ENCODE assay signal across 29 cellular contexts in the genomic region with DNA sequence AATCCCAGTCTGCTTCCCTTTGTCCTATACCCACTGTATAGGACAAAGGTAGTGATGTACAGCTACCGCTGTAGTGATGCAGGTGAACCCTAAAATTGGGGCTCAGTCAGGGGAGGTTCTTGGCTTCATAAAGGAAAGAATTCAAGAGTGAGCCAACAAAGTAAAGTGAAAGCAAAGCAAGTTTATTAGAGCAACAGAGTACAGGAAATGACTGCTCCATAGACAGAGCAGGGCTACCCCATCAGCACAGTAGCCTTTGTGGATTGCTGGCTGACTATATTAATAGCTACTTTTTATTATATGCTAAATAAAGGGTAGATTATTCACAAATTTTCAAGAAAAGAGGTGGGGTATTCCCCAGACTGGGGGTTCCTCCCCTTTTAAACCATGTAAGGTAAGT. TPM values are rescaled to one million over a fixed set of nuclear protein-coding genes. Genes with fewer than 3 reads are reported as not detected.
"Had no signal": no experiment of that assay in that cellular context is flagged by ENCODE, and none has a peak within 500 bp of the region (broad histone marks: within the 10 kb centered on the region; RNA-seq: fewer than 3 reads in every experiment).

No MANE protein-coding gene starts in this region.

- H3K9me3 Mint-ChIP-seq: activated B cell treated with CpG ODN at 0.5 μM for 24 hours; nephron; T-helper 2 cell treated with Interferon-gamma antibody and Interleukin-4, amounts not matched to agents 5 μg/mL and 100 μg/mL, for 36 hours had no signal

- H3K4me3 ChIP-seq: gastrocnemius medialis, left lung, right lobe of liver, testis, transverse colon, uterus had no signal

- H3K4me3 Mint-ChIP-seq: activated B cell treated with CpG ODN at 0.5 μM for 24 hours; nephron; T-helper 2 cell treated with Interferon-gamma antibody and Interleukin-4, amounts not matched to agents 5 μg/mL and 100 μg/mL, for 36 hours had no signal

- DNase-seq: activated B cell treated with CpG ODN at 0.5 μM for 24 hours; activated CD8-positive, alpha-beta memory T cell treated with anti-CD3 and anti-CD28 coated beads for 24 hours; activated effector memory CD4-positive, alpha-beta T cell treated with Interleukin-2 at 50 U/mL for 16 hours; activated naive CD4-positive, alpha-beta T cell treated with Interleukin-2 at 50 U/mL for 16 hours; anterior cingulate cortex; effector memory CD4-positive, alpha-beta T cell; erythroblast; gastrocnemius medialis; glutamatergic neuron; left lung; mammary epithelial cell; right lobe of liver; stimulated activated CD4-positive, alpha-beta T cell treated with anti-CD3 and anti-CD28 coated beads, Interleukin-2, amount 100 ng/mL, for 48 hours; stimulated activated naive CD8-positive, alpha-beta T cell treated with anti-CD3 and anti-CD28 coated beads, Interleukin-15, Interleukin-2, amounts not matched to agents 100 U/mL and 50 U/mL, for 24 hours; testis; transverse colon; uterus had no signal

- H3K27me3 ChIP-seq: gastrocnemius medialis, left lung, right lobe of liver, testis, transverse colon, uterus had no signal

- ATAC-seq: gastrocnemius medialis; left lung; right lobe of liver; stimulated activated naive CD8-positive, alpha-beta T cell treated with anti-CD3 and anti-CD28 coated beads, Interleukin-15, Interleukin-2, amounts not matched to agents 100 U/mL and 50 U/mL, for 24 hours had no signal

- H3K27ac ChIP-seq: neutrophil, right lobe of liver, testis, transverse colon, uterus had no signal

- H3K9me3 ChIP-seq: gastrocnemius medialis, left lung, neutrophil, right lobe of liver, testis, transverse colon, uterus had no signal

- H3K4me1 Mint-ChIP-seq: activated B cell treated with CpG ODN at 0.5 μM for 24 hours, nephron had no signal

- FAIRE-seq: bronchial epithelial cell, colon, islet of Langerhans had no signal

- H3K4me1 ChIP-seq: gastrocnemius medialis, left lung, right lobe of liver, uterus had no signal

- H3K36me3 ChIP-seq: gastrocnemius medialis, left lung, neutrophil, right lobe of liver, transverse colon, uterus had no signal

- H3K27ac Mint-ChIP-seq: activated B cell treated with CpG ODN at 0.5 μM for 24 hours; nephron; T-helper 2 cell treated with Interferon-gamma antibody and Interleukin-4, amounts not matched to agents 5 μg/mL and 100 μg/mL, for 36 hours had no signal

RNA-seq across cellular contexts. Expression of a gene that starts 3.3 kb away (rescaled TPM):
- total RNA-seq: activated B cell treated with CpG ODN at 0.5 μM for 24 hours, bronchial epithelial cell, mammary epithelial cell, osteocyte had no signal
- polyA plus RNA-seq: mammary epithelial cell had no signal

RNA-seq across cellular contexts. Expression of a gene that starts 15.2 kb away (rescaled TPM):
- total RNA-seq: bronchial epithelial cell, osteocyte had no signal

RNA-seq across cellular contexts. Expression of a gene that starts 25.9 kb away (rescaled TPM):
- total RNA-seq: activated B cell treated with CpG ODN at 0.5 μM for 24 hours, dermis microvascular lymphatic vessel endothelial cell, left lung, mammary epithelial cell, mucosa of gallbladder, osteocyte, posterior vena cava, renal cortical epithelial cell, right lobe of liver, skeletal muscle tissue, transverse colon, uterus had no signal
- polyA plus RNA-seq: mammary epithelial cell had no signal
